15 cellular contexts compared by ENCODE assay signal in genomic region chr3:73955671-73956070, GRCh38.
DNase-seq lines count a peak whose midpoint lies in the region; ATAC-seq and TF ChIP-seq lines count a peak whose summit lies in the region.
"Had no signal": no experiment of that assay in that cellular context is flagged by ENCODE, and none has a peak within 500 bp of the region (broad histone marks: within the 10 kb centered on the region; RNA-seq: fewer than 3 reads in every experiment).

No MANE protein-coding gene starts in this region.

- ATAC-seq in left colon (peak; percentile 41), GM18868 (IDR thresholded peaks at IDR 0.05; ENCODE audit: unreplicated experiment) (no peak), gastrocnemius medialis (no peak)
- ATAC-seq: GM23338, SK-N-SH treated with all-trans-retinoic acid at 6 μM for 48 hours had no signal

- H3K36me3 ChIP-seq in vagina (no peaks in the 10 kb centered on the region), gastrocnemius medialis (no peaks in the 10 kb centered on the region)
- H3K36me3 ChIP-seq: Peyer's patch had no signal

- H3K27ac ChIP-seq in vagina (no peak overlapping the region), gastrocnemius medialis (no peak overlapping the region)
- H3K27ac ChIP-seq: C4-2B, Peyer's patch had no signal

- H3K27me3 ChIP-seq in vagina (no peaks in the 10 kb centered on the region), gastrocnemius medialis (no peaks in the 10 kb centered on the region)
- H3K27me3 ChIP-seq: Peyer's patch had no signal

- TF ChIP-seq POLR2A in vagina (IDR thresholded peaks at IDR 0.05) (no peak), gastrocnemius medialis (IDR thresholded peaks at IDR 0.05) (no peak)

- H3K9me3 ChIP-seq in vagina: no peaks in the 10 kb centered on the region
- H3K9me3 ChIP-seq in gastrocnemius medialis: no peaks in the 10 kb centered on the region
- H3K9me3 ChIP-seq: Peyer's patch had no signal

- in situ Hi-C loops in gastrocnemius medialis (cut with MboI; ENCODE audit: low sequenced_read_pairs in 4 of 4): no loop called here

- no peak overlapping the region for H3K4me3 ChIP-seq in vagina
- no peak overlapping the region for H3K4me3 ChIP-seq in gastrocnemius medialis
- H3K4me3 ChIP-seq: GM23338, Peyer's patch had no signal

- H3K4me1 ChIP-seq in vagina (no peaks in the 10 kb centered on the region), gastrocnemius medialis (no peaks in the 10 kb centered on the region)
- H3K4me1 ChIP-seq: Peyer's patch had no signal

- intact Hi-C loops in left colon (cut with DNase I, micrococcal nuclease): no loop called here
- intact Hi-C loops in vagina (cut with DNase I): no loop called here
- intact Hi-C loops in gastrocnemius medialis (cut with DNase I; ENCODE audit: low total_unique reads): no loop called here

- DNase-seq in DMS153 treated with DMSO at 0.1 percent for 48 hours (lab: John Stamatoyannopoulos, UW; ENCODE audit: unreplicated experiment) (peak; percentile 12), NCI-H1436 (lab: John Stamatoyannopoulos, UW) (peak; percentile 86), NCI-H2227 (lab: John Stamatoyannopoulos, UW; ENCODE audit: unreplicated experiment) (peak; percentile 82), left colon (no peak), AG20443 (ENCODE audit: low spot score) (no peak), vagina (ENCODE audit: extremely low spot score in 2 of 2) (no peak), gastrocnemius medialis (no peak)
- DNase-seq: DMS79 treated with DMSO at 0.1 percent for 48 hours, NCI-H526, Peyer's patch, Right ventricle myocardium superior had no signal

- TF ChIP-seq CTCF in vagina (IDR thresholded peaks at IDR 0.05) (no peak), gastrocnemius medialis (IDR thresholded peaks at IDR 0.05 in 4 of 5, conservative IDR thresholded peaks at IDR 0.05 in 1 of 5) (no peak)

Comparison
In these comparisons a context has a peak if more than half of its experiments do, and no peak if none do; other contexts are left out.
1. DNase-seq: peak in DMS153 treated with DMSO at 0.1 percent for 48 hours (single experiment), NCI-H1436 (single experiment) and NCI-H2227 (single experiment); none in left colon (0 of 2), AG20443 (single experiment), vagina (0 of 2) and gastrocnemius medialis (0 of 2).